Comparison of ENCODE assay signal across 1 cellular context in the genomic region with DNA sequence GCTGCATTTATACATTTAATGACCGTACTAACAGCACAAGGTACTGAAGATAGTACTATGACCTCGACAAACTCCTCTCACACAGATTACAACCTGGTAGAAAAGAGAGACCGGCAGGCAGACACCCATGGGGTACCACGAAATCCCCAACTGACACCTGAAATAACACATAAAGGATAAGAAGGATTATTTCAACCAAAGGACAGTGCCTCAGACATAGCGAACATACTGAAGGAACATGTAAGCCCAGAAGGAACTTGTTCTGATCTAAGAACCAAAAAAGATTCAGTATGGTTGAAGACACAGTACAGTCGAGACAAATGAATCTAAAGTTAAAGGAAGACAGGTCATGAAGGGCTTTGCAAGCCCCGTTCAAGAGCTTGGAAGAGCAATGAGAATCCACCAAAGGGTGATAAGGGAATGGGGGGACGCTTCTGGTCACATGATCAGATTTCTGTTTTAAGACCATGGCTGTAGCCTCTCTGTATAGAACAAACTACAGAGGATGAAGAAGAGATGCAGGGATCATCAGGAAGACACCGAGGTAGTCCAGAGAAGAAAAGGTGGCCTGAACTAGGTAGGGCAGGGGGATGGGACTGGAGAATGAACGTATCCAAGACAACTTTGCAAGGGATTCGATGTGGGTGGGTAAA.
TF ChIP-seq lines count a peak whose summit lies in the region.

No MANE protein-coding gene starts in this region.

TF ChIP-seq in H1, 55 proteins besides CTCF, POLR2A, EP300 and RAD21:
- no peak for TF ChIP-seq SUZ12 (IDR thresholded peaks at IDR 0.05; ENCODE audit: low read length)
- TF ChIP-seq MAFK (IDR thresholded peaks at IDR 0.05; ENCODE audit: low read depth, low read length), result no peak
- no peak for TF ChIP-seq HDAC2 (IDR thresholded peaks at IDR 0.05; ENCODE audit: borderline replicate concordance in 1 of 2, low read depth in 2 of 2, low read length in 2 of 2)
- no peak for TF ChIP-seq TEAD4 (IDR thresholded peaks at IDR 0.05; ENCODE audit: low read depth, low read length)
- no peak for TF ChIP-seq BACH1 (IDR thresholded peaks at IDR 0.05; ENCODE audit: low read length)
- no peak for TF ChIP-seq CHD2 (IDR thresholded peaks at IDR 0.05; ENCODE audit: low read length)
- TF ChIP-seq EZH2 (IDR thresholded peaks at IDR 0.05; ENCODE audit: low read depth, low read length, severe bottlenecking), result no peak
- TF ChIP-seq SP4 (IDR thresholded peaks at IDR 0.05; ENCODE audit: low read length), result no peak
- TF ChIP-seq RFX5 (IDR thresholded peaks at IDR 0.05; ENCODE audit: borderline replicate concordance, low read depth, low read length), result no peak
- no peak for TF ChIP-seq TAF1 (IDR thresholded peaks at IDR 0.05; ENCODE audit: low read depth, low read length)
- no peak for TF ChIP-seq TBP (IDR thresholded peaks at IDR 0.05; ENCODE audit: low read depth, low read length)
- no peak for TF ChIP-seq POLR2AphosphoS5 (IDR thresholded peaks at IDR 0.05; ENCODE audit: low read depth, low read length)
- no peak for TF ChIP-seq SIN3A (conservative IDR thresholded peaks at IDR 0.05 in 1 of 2, IDR thresholded peaks at IDR 0.05 in 1 of 2; ENCODE audit: low read depth in 1 of 2, low read length in 2 of 2)
- no peak for TF ChIP-seq SP2 (IDR thresholded peaks at IDR 0.05; ENCODE audit: low read length)
- TF ChIP-seq JUND (IDR thresholded peaks at IDR 0.05; ENCODE audit: low read length), result no peak
- no peak for TF ChIP-seq SRF (IDR thresholded peaks at IDR 0.05; ENCODE audit: low read depth, low read length)
- no peak for TF ChIP-seq CBX5 (IDR thresholded peaks at IDR 0.05; ENCODE audit: low read depth, low read length)
- no peak for TF ChIP-seq NRF1 (IDR thresholded peaks at IDR 0.05; ENCODE audit: low read depth, low read length)
TF ChIP-seq in H1: peak in this region for 0.
